Comparison of ENCODE assay signal across 8 cellular contexts in the genomic region with DNA sequence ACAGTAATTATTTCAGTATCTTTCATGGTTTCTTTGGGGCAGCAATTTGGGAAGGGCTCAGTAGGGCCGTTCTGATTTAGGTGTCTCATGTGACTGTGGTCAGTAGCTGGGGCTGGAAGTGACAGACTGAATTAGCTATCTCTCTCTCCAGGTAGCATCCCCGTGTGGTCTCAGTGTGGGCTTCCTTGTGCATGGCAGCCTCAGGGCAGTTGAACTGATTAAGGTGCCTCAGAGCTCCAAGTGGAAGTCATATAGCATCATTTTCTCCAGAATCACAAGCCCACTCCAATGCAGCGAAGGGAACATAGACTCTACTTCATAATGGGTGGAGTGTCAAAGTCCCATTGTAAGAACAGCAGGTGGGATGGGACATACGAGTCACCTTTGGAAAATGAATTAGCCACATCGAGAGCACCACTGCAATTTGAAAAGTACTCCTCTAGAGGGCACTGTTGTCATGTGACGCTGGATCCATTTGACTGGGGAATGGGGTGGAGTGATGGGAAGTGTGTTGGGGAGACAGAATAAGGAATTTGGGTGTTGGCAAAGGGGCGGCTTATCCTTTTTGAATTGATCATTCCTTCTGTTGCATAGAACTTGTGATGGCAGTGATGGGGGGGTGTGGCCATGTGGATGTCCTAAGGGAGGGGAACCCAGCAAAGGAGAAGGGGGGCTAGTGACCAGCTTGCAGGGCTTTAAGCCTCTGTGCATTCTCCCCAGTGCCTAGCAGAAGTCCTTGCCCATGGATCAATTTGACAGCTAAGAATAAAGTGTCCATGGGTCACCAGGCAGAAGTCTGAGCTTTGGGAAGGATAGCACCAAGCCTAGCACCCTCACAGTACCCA. TPM values are rescaled to one million over a fixed set of nuclear protein-coding genes. Genes with fewer than 3 reads are reported as not detected.
A peak's percentile ranks its signal among the peaks of the same experiment; 100 is the strongest.
DNase-seq lines count a peak whose midpoint lies in the region; ATAC-seq lines count a peak whose summit lies in the region.

No MANE protein-coding gene starts in this region.

- H3K9me3 Mint-ChIP-seq in activated T-helper 17 cell treated with anti-CD3 and anti-CD28 coated beads, Interleukin-2, amount 50 U/mL, for 72 hours, result no peaks in the 10 kb centered on the region

- H3K4me3 Mint-ChIP-seq in activated T-helper 17 cell treated with anti-CD3 and anti-CD28 coated beads, Interleukin-2, amount 50 U/mL, for 72 hours, result no peak overlapping the region

- no peaks in the 10 kb centered on the region for H3K4me1 ChIP-seq in NT2/D1 (ENCODE audit: insufficient read depth, insufficient read length)

- peak; percentile 79 for DNase-seq in COLO829 (ENCODE audit: low spot score)
- peak; percentile 34 for DNase-seq in HCEC 1CT
- DNase-seq in NT2/D1 (ENCODE audit: low read depth, low spot score), result peak; percentile 47
- peak; percentile 33 for DNase-seq in globus pallidus (ENCODE audit: low spot score)
- DNase-seq in pons (ENCODE audit: low spot score), result peak; percentile 61

- peaks cover 5% of the 10 kb centered on the region for H3K27me3 ChIP-seq in NT2/D1 (ENCODE audit: insufficient read depth, insufficient read length)

- peaks cover 5% of the 10 kb centered on the region for H3K27me3 Mint-ChIP-seq in activated T-helper 17 cell treated with anti-CD3 and anti-CD28 coated beads, Interleukin-2, amount 50 U/mL, for 72 hours

- no peaks in the 10 kb centered on the region for H3K36me3 Mint-ChIP-seq in activated T-helper 17 cell treated with anti-CD3 and anti-CD28 coated beads, Interleukin-2, amount 50 U/mL, for 72 hours (ENCODE audit: low read depth)

- peak overlapping the region; percentile 18 for H3K27ac Mint-ChIP-seq in activated T-helper 17 cell treated with anti-CD3 and anti-CD28 coated beads, Interleukin-2, amount 50 U/mL, for 72 hours

- no peak overlapping the region for H3K9ac ChIP-seq in NT2/D1 (ENCODE audit: insufficient read length, low read depth)

- no peaks in the 10 kb centered on the region for H3K9me3 ChIP-seq in NT2/D1 (ENCODE audit: insufficient read depth, low read length)

- ATAC-seq in activated T-helper 17 cell treated with anti-CD3 and anti-CD28 coated beads, Interleukin-2, amount 50 U/mL, for 72 hours (replicated peaks), result peak; percentile 34
- ATAC-seq in HG03439 (IDR thresholded peaks at IDR 0.05; ENCODE audit: unreplicated experiment) (no peak), HG03354 (IDR thresholded peaks at IDR 0.05; ENCODE audit: poor library complexity, severe bottlenecking, unreplicated experiment) (no peak)

- no peak overlapping the region for H3K4me3 ChIP-seq in NT2/D1 (ENCODE audit: insufficient read length, low read depth)

- peaks cover 6% of the 10 kb centered on the region for H3K4me1 Mint-ChIP-seq in activated T-helper 17 cell treated with anti-CD3 and anti-CD28 coated beads, Interleukin-2, amount 50 U/mL, for 72 hours

- no peaks in the 10 kb centered on the region for H3K36me3 ChIP-seq in NT2/D1 (ENCODE audit: insufficient read depth, insufficient read length, low read length)

RNA-seq across cellular contexts. Expression of a gene that starts 39.3 kb away (rescaled TPM):
- 10 to 100 TPM; 32.5 to 69.2 TPM for total RNA-seq in activated T-helper 17 cell treated with anti-CD3 and anti-CD28 coated beads, Interleukin-2, amount 50 U/mL, for 72 hours

RNA-seq across cellular contexts. Expression of a gene that starts 47.6 kb away (rescaled TPM):
- total RNA-seq in activated T-helper 17 cell treated with anti-CD3 and anti-CD28 coated beads, Interleukin-2, amount 50 U/mL, for 72 hours, result 100 to 1,000 TPM; 232 to 441 TPM
